20 cellular contexts compared by ENCODE assay signal in the genomic region with DNA sequence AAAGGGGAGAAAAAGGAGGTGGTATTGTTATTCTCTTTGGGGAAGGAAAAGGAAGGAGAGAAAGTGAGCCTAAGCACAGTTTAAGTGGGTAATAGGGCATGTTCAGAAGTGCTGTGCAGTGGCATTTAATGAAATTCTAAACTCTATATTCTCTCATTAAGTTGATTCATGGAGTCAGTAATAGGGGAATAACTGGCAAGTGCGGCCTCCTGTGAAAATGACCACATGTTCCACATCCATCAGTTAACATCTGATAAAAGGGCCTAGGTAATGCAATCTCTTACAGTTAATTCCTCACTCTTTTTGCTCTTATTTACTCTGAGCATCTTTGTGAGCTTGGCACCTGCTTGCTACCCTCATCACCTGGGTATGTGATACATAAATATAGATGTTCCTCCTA.
DNase-seq lines count a peak whose midpoint lies in the region; ATAC-seq, FAIRE-seq and TF ChIP-seq lines count a peak whose summit lies in the region.
"Had no signal": no experiment of that assay in that cellular context is flagged by ENCODE, and none has a peak within 500 bp of the region (broad histone marks: within the 10 kb centered on the region; RNA-seq: fewer than 3 reads in every experiment).

No MANE protein-coding gene starts in this region.

- no peak for FAIRE-seq in pancreas (lab: Jason Lieb, UNC)
- FAIRE-seq: GM12892, GM18507, H1, HepG2 had no signal

- peak; percentile 33 for DNase-seq in DMS 273 (lab: John Stamatoyannopoulos, UW; ENCODE audit: unreplicated experiment)
- no peak for DNase-seq in GM23338 (ENCODE audit: low spot score)
- peak; percentile 91 for DNase-seq in NCI-H2171 treated with DMSO at 0.1 percent for 48 hours (lab: John Stamatoyannopoulos, UW)
- DNase-seq in SK-N-DZ (ENCODE audit: low spot score), result peak; percentile 78
- DNase-seq in pancreas, result no peak
- DNase-seq in stimulated activated CD4-positive, alpha-beta T cell treated with anti-CD3 and anti-CD28 coated beads, Interleukin-1b, Interleukin-23, amount 100 ng/mL, for 48 hours, result no peak
- DNase-seq: CD8-positive, alpha-beta memory T cell; COR-L47; DMS153; DMS79; GDM1; H9 had no signal

- WGBS in pancreas, 2 donors, result 32 to 42% methylated on average over 1 of the region's 1 CpG

- 0 out of 2 replicates have a peak overlapping the region, but pooled peaks have one; percentile 11 for H2AFZ ChIP-seq in GM23338

- no peak overlapping the region for H3K4me3 ChIP-seq in GM23338
- no peak overlapping the region for H3K4me3 ChIP-seq in pancreas
- H3K4me3 ChIP-seq: BLaER1 treated with 17β-estradiol and CSF1 and Interleukin-3, amounts not matched to agents 10 nM and 100 nM had no signal

- H3K9me2 ChIP-seq in GM23338 (ENCODE audit: insufficient read depth), result no peaks in the 10 kb centered on the region

- no peaks in the 10 kb centered on the region for H3K36me3 ChIP-seq in GM23338 (ENCODE audit: insufficient read depth)
- no peaks in the 10 kb centered on the region for H3K36me3 ChIP-seq in pancreas
- H3K36me3 ChIP-seq: BLaER1 treated with 17β-estradiol and CSF1 and Interleukin-3, amounts not matched to agents 10 nM and 100 nM had no signal

- no peak overlapping the region for H3K4me2 ChIP-seq in GM23338
- H3K4me2 ChIP-seq: BLaER1 treated with 17β-estradiol and CSF1 and Interleukin-3, amounts not matched to agents 10 nM and 100 nM had no signal

- H3K27ac ChIP-seq in GM23338 (ENCODE audit: low read depth) (no peak overlapping the region), pancreas (no peak overlapping the region)
- H3K27ac ChIP-seq: BLaER1 treated with 17β-estradiol and CSF1 and Interleukin-3, amounts not matched to agents 10 nM and 100 nM had no signal

- H3K9me3 Mint-ChIP-seq in GM23338, result no peaks in the 10 kb centered on the region; the same call in 1 of the 3 replicates

- H3K36me3 Mint-ChIP-seq in GM23338 (ENCODE audit: low read depth), result no peaks in the 10 kb centered on the region
- H3K36me3 Mint-ChIP-seq: CD8-positive, alpha-beta memory T cell; IgD-negative memory B cell had no signal

- H3K4me1 ChIP-seq in GM23338 (ENCODE audit: insufficient read depth) (no peaks in the 10 kb centered on the region), pancreas (no peaks in the 10 kb centered on the region)

- H3K79me2 ChIP-seq in GM23338 (replicated peaks; ENCODE audit: insufficient read depth), result no peaks in the 10 kb centered on the region

- TF ChIP-seq CTCF in GM23338 (conservative IDR thresholded peaks at IDR 0.05; ENCODE audit: low read depth in 2 of 2), result no peak
- no peak for TF ChIP-seq CTCF in pancreas (IDR thresholded peaks at IDR 0.05)

- H4K20me1 ChIP-seq in GM23338 (replicated peaks; ENCODE audit: insufficient read depth), result no peaks in the 10 kb centered on the region
- H4K20me1 ChIP-seq: BLaER1 treated with 17β-estradiol and CSF1 and Interleukin-3, amounts not matched to agents 10 nM and 100 nM had no signal

- peaks cover 3% of the 10 kb centered on the region for H3K27me3 Mint-ChIP-seq in GM23338 (ENCODE audit: insufficient read depth, low read depth, poor library complexity)
- H3K27me3 Mint-ChIP-seq: B cell; CD8-positive, alpha-beta memory T cell; IgD-negative memory B cell had no signal

- no peaks in the 10 kb centered on the region for H3K27me3 ChIP-seq in GM23338 (ENCODE audit: insufficient read depth)
- no peaks in the 10 kb centered on the region for H3K27me3 ChIP-seq in pancreas
- H3K27me3 ChIP-seq: BLaER1 treated with 17β-estradiol and CSF1 and Interleukin-3, amounts not matched to agents 10 nM and 100 nM had no signal

- no peaks in the 10 kb centered on the region for H3F3A ChIP-seq in GM23338 (replicated peaks; ENCODE audit: low read depth)

- H3K9me3 ChIP-seq in pancreas, result no peaks in the 10 kb centered on the region

- no peak overlapping the region for H3K4me3 Mint-ChIP-seq in GM23338
- H3K4me3 Mint-ChIP-seq: B cell; CD8-positive, alpha-beta memory T cell; H9; IgD-negative memory B cell had no signal

- ATAC-seq in GM23338 (no peak), pancreas (no peak), HG02981 (IDR thresholded peaks at IDR 0.05; ENCODE audit: unreplicated experiment) (no peak)
- ATAC-seq: HepG2 had no signal

- intact Hi-C loops in pancreas (cut with DNase I), result no loop called here

- H3K27ac Mint-ChIP-seq in GM23338, result no peak overlapping the region
- H3K27ac Mint-ChIP-seq: B cell; CD8-positive, alpha-beta memory T cell; H9; IgD-negative memory B cell had no signal

- H3K4me1 Mint-ChIP-seq in GM23338, result no peaks in the 10 kb centered on the region
- H3K4me1 Mint-ChIP-seq: B cell; CD8-positive, alpha-beta memory T cell; H9; IgD-negative memory B cell had no signal

TF ChIP-seq in GM23338, 12 proteins besides CTCF, POLR2A, EP300 and RAD21:
- TF ChIP-seq STAT1 (IDR thresholded peaks at IDR 0.05; ENCODE audit: unreplicated experiment), result no peak
- no peak for TF ChIP-seq JUNB (IDR thresholded peaks at IDR 0.05; ENCODE audit: unreplicated experiment)

Comparison
In these comparisons a context has a peak if more than half of its experiments do, and no peak if none do; other contexts are left out.
1. DNase-seq: peak in DMS 273 (single experiment), NCI-H2171 treated with DMSO at 0.1 percent for 48 hours (single experiment) and SK-N-DZ (single experiment); none in GM23338 (single experiment), pancreas (0 of 6) and stimulated activated CD4-positive, alpha-beta T cell treated with anti-CD3 and anti-CD28 coated beads, Interleukin-1b, Interleukin-23, amount 100 ng/mL, for 48 hours (single experiment).